ENCODE assay signal across 9 cellular contexts in genomic region chrX:119234931-119235555, GRCh38. TPM values are rescaled to one million over a fixed set of nuclear protein-coding genes. Genes with fewer than 3 reads are reported as not detected.
A peak's percentile ranks its signal among the peaks of the same experiment; 100 is the strongest.
DNase-seq lines count a peak whose midpoint lies in the region; ATAC-seq and TF ChIP-seq lines count a peak whose summit lies in the region.
"Had no signal": no experiment of that assay in that cellular context is flagged by ENCODE, and none has a peak within 500 bp of the region (broad histone marks: within the 10 kb centered on the region; RNA-seq: fewer than 3 reads in every experiment).

No MANE protein-coding gene starts in this region.

- no peaks in the 10 kb centered on the region for H3K36me3 ChIP-seq in hepatocyte (replicated peaks; ENCODE audit: insufficient read depth, low read depth)

- peaks cover 37% of the 10 kb centered on the region for H3K79me2 ChIP-seq in hepatocyte

- no peaks in the 10 kb centered on the region for H3K27me3 ChIP-seq in hepatocyte

- no peak for TF ChIP-seq CTCF in hepatocyte (IDR thresholded peaks at IDR 0.05; ENCODE audit: poor library complexity)

- peak overlapping the region; percentile 77 for H2AFZ ChIP-seq in hepatocyte

- peaks cover 11% of the 10 kb centered on the region for H3K36me3 Mint-ChIP-seq in activated naive CD8-positive, alpha-beta T cell treated with anti-CD3 and anti-CD28 coated beads for 36 hours
- peaks cover 4 to 5% of the 10 kb centered on the region in 2 donors for H3K36me3 Mint-ChIP-seq in stimulated activated naive B cell treated with anti-CD40 and anti-IgM and Interleukin-4, amounts not matched to agents 10 μg/mL and 1 μg/mL and 100 μg/mL, for 72 hours

- no peaks in the 10 kb centered on the region for H3K9me2 ChIP-seq in hepatocyte (replicated peaks; ENCODE audit: insufficient read depth)

- peak overlapping the region; percentile 80 for H3K4me2 ChIP-seq in hepatocyte

- H3K4me1 ChIP-seq in hepatocyte (ENCODE audit: insufficient read depth): no peaks in the 10 kb centered on the region

- DNase-seq in NCI-H446 (lab: John Stamatoyannopoulos, UW): peak; percentile 0 to 35
- DNase-seq in NCI-H446 treated with DMSO at 0.1 percent for 48 hours (lab: John Stamatoyannopoulos, UW): no peak
- DNase-seq in activated naive CD8-positive, alpha-beta T cell treated with anti-CD3 and anti-CD28 coated beads for 36 hours: no peak
- no peak for DNase-seq in hepatocyte (ENCODE audit: low spot score)
- no peak for DNase-seq in stimulated activated naive B cell treated with anti-CD40 and anti-IgM and Interleukin-4, amounts not matched to agents 10 μg/mL and 1 μg/mL and 100 μg/mL, for 72 hours
- DNase-seq in activated CD4-positive, CD25-positive, alpha-beta regulatory T cell (lab: John Stamatoyannopoulos, UW): no peak
- DNase-seq in NCI-H1105 (lab: John Stamatoyannopoulos, UW): no peak
- no peak for DNase-seq in GOT3 (lab: John Stamatoyannopoulos, UW)
- DNase-seq: ACHN had no signal

- 66% methylated on average over 10 of the region's 10 CpGs for WGBS in hepatocyte (ENCODE audit: low lambda C conversion rate, missing lambda C conversion rate)

- H3K4me3 Mint-ChIP-seq in activated naive CD8-positive, alpha-beta T cell treated with anti-CD3 and anti-CD28 coated beads for 36 hours: peak overlapping the region; percentile 88
- peak overlapping the region; percentile 82 to 86 for H3K4me3 Mint-ChIP-seq in stimulated activated naive B cell treated with anti-CD40 and anti-IgM and Interleukin-4, amounts not matched to agents 10 μg/mL and 1 μg/mL and 100 μg/mL, for 72 hours

- no peak overlapping the region for H3K4me3 ChIP-seq in hepatocyte

- no peak for ATAC-seq in stimulated activated naive B cell treated with anti-CD40 and anti-IgM and Interleukin-4, amounts not matched to agents 10 μg/mL and 1 μg/mL and 100 μg/mL, for 72 hours (replicated peaks)

- no peaks in the 10 kb centered on the region for H3K9me3 Mint-ChIP-seq in activated naive CD8-positive, alpha-beta T cell treated with anti-CD3 and anti-CD28 coated beads for 36 hours
- H3K9me3 Mint-ChIP-seq in stimulated activated naive B cell treated with anti-CD40 and anti-IgM and Interleukin-4, amounts not matched to agents 10 μg/mL and 1 μg/mL and 100 μg/mL, for 72 hours: no peaks in the 10 kb centered on the region

- peaks cover 3% of the 10 kb centered on the region for H3K27me3 Mint-ChIP-seq in activated naive CD8-positive, alpha-beta T cell treated with anti-CD3 and anti-CD28 coated beads for 36 hours
- H3K27me3 Mint-ChIP-seq in stimulated activated naive B cell treated with anti-CD40 and anti-IgM and Interleukin-4, amounts not matched to agents 10 μg/mL and 1 μg/mL and 100 μg/mL, for 72 hours: peaks cover 8 to 15% of the 10 kb centered on the region in 2 donors

- H3K27ac Mint-ChIP-seq in activated naive CD8-positive, alpha-beta T cell treated with anti-CD3 and anti-CD28 coated beads for 36 hours: no peak overlapping the region
- H3K27ac Mint-ChIP-seq in stimulated activated naive B cell treated with anti-CD40 and anti-IgM and Interleukin-4, amounts not matched to agents 10 μg/mL and 1 μg/mL and 100 μg/mL, for 72 hours: peak overlapping the region; percentile 84

- H3K27ac ChIP-seq in hepatocyte: peak overlapping the region; percentile 92

- no peaks in the 10 kb centered on the region for H3K9me3 ChIP-seq in hepatocyte (ENCODE audit: low read depth)

- peaks cover 14% of the 10 kb centered on the region for H4K20me1 ChIP-seq in hepatocyte (ENCODE audit: insufficient read depth, poor library complexity, severe bottlenecking)

- H3K4me1 Mint-ChIP-seq in activated naive CD8-positive, alpha-beta T cell treated with anti-CD3 and anti-CD28 coated beads for 36 hours: peaks cover 24% of the 10 kb centered on the region
- H3K4me1 Mint-ChIP-seq in stimulated activated naive B cell treated with anti-CD40 and anti-IgM and Interleukin-4, amounts not matched to agents 10 μg/mL and 1 μg/mL and 100 μg/mL, for 72 hours: peaks cover 13 to 21% of the 10 kb centered on the region in 2 donors

RNA-seq across cellular contexts. Expression of gene PGRMC1, which starts 1.0 kb away (rescaled TPM):
- 10 to 100 TPM; 48.2 to 49.3 TPM for total RNA-seq in activated naive CD8-positive, alpha-beta T cell treated with anti-CD3 and anti-CD28 coated beads for 36 hours
- 283 and 307 TPM in 2 replicates for total RNA-seq in hepatocyte
- 152 and 163 TPM in 2 replicates for polyA plus RNA-seq in hepatocyte

Comparison
In these comparisons a context has a peak if more than half of its experiments do, and no peak if none do; other contexts are left out.
1. DNase-seq: peak in NCI-H446 (2 of 2); none in NCI-H446 treated with DMSO at 0.1 percent for 48 hours (single experiment), activated naive CD8-positive, alpha-beta T cell treated with anti-CD3 and anti-CD28 coated beads for 36 hours (single experiment), hepatocyte (single experiment), stimulated activated naive B cell treated with anti-CD40 and anti-IgM and Interleukin-4, amounts not matched to agents 10 μg/mL and 1 μg/mL and 100 μg/mL, for 72 hours (single experiment), activated CD4-positive, CD25-positive, alpha-beta regulatory T cell (0 of 4), NCI-H1105 (single experiment) and GOT3 (single experiment).